Comparison of ENCODE assay signal across 22 cellular contexts in genomic region chr10:108592926-108593325, GRCh38.
"Had no signal": no experiment of that assay in that cellular context is flagged by ENCODE, and none has a peak within 500 bp of the region (broad histone marks: within the 10 kb centered on the region; RNA-seq: fewer than 3 reads in every experiment).

No MANE protein-coding gene starts in this region.

- H3K36me3 Mint-ChIP-seq: IgD-negative memory B cell, T-cell had no signal

- DNase-seq: Kasumi-1, MM.1S, NCI-H1436, NCI-H187 treated with DMSO at 0.1 percent for 48 hours, NCI-H2029 treated with DMSO at 0.1 percent for 48 hours, NCI-H2227 treated with DMSO at 0.1 percent for 48 hours, NCI-H524, NCI-H526 treated with DMSO at 0.1 percent for 48 hours, NCI-H748 treated with DMSO at 0.1 percent for 48 hours, Right ventricle myocardium superior, RPMI8226, SIG-M5, SK-N-SH, SW 1271, T-cell had no signal

- H3K27ac ChIP-seq: HL-60, KMS-11, SJSA1 had no signal

- H3K4me3 ChIP-seq: K562, SJSA1 had no signal

- H3K9me3 Mint-ChIP-seq: IgD-negative memory B cell had no signal

- H3K36me3 ChIP-seq: SJSA1 had no signal

- H3K27ac Mint-ChIP-seq: IgD-negative memory B cell, T-cell had no signal

- H3K9ac ChIP-seq: KMS-11, SK-N-SH had no signal

- FAIRE-seq: HTR-8/SVneo, K562, RCC 7860 had no signal

- H3K27me3 Mint-ChIP-seq: IgD-negative memory B cell, T-cell had no signal

- H3K9me3 ChIP-seq: SJSA1, SK-N-SH had no signal

- H3K4me3 Mint-ChIP-seq: IgD-negative memory B cell, T-cell had no signal

- H3K4me1 Mint-ChIP-seq: T-cell had no signal
